ENCODE assay signal across 9 cellular contexts in the genomic region with DNA sequence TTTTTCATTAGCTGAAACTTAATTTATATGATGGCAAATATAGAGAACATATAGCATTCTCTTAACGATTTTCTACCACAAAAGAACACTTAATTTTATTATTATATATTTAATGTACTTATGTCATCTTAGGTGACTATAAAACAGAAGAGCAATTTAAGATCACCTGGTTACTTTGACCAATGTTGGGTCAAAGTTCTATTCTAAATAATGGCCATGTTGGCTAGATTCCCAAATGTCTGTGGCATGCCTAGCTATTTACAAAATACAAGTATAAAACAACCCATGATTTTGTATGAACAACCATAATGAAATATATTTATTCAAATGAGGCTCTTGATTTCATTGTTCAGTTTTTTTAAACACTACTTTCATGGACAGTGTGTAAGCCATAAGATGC.
"Had no signal": no experiment of that assay in that cellular context is flagged by ENCODE, and none has a peak within 500 bp of the region (broad histone marks: within the 10 kb centered on the region; RNA-seq: fewer than 3 reads in every experiment).

No MANE protein-coding gene starts in this region.

- ATAC-seq: HCT116, K562 had no signal

- FAIRE-seq: HTR-8/SVneo, K562 had no signal

- H3K36me3 ChIP-seq: HAP-1 had no signal

- H3K9ac ChIP-seq: GM23248 had no signal

- DNase-seq: GM23248, GOT3, H7, HFFc6, IMR-90 had no signal

- H3K4me1 ChIP-seq: HAP-1 had no signal

- H3K9me3 ChIP-seq: HAP-1 had no signal

- H3K4me3 ChIP-seq: GM23248, HAP-1, K562 had no signal

- H3K27ac ChIP-seq: GM23248 had no signal
